Comparison of ENCODE assay signal across 12 cellular contexts in genomic region chr10:35498693-35499092, GRCh38.
A peak's percentile ranks its signal among the peaks of the same experiment; 100 is the strongest.
DNase-seq lines count a peak whose midpoint lies in the region; ATAC-seq and TF ChIP-seq lines count a peak whose summit lies in the region.
"Had no signal": no experiment of that assay in that cellular context is flagged by ENCODE, and none has a peak within 500 bp of the region (broad histone marks: within the 10 kb centered on the region; RNA-seq: fewer than 3 reads in every experiment).

No MANE protein-coding gene starts in this region.

- TF ChIP-seq CTCF in GM13977 (IDR thresholded peaks at IDR 0.05; ENCODE audit: extremely low read depth, insufficient read depth, missing control alignments): no peak

- no peaks in the 10 kb centered on the region for H3K9me3 ChIP-seq in T-helper 17 cell (ENCODE audit: control insufficient read depth, low read length, poor library complexity, severe bottlenecking)

- ATAC-seq in GM21360 (IDR thresholded peaks at IDR 0.05; ENCODE audit: unreplicated experiment): peak; percentile 70
- ATAC-seq in HG02981 (IDR thresholded peaks at IDR 0.05; ENCODE audit: unreplicated experiment): peak; percentile 56
- ATAC-seq in T-helper 17 cell: peak; percentile 39

- H3K27ac Mint-ChIP-seq in T-helper 17 cell: peak overlapping the region; percentile 0

- peaks cover 44% of the 10 kb centered on the region for H3K4me1 Mint-ChIP-seq in T-helper 17 cell

- H3K27me3 Mint-ChIP-seq in T-helper 17 cell: no peaks in the 10 kb centered on the region

- H3K36me3 Mint-ChIP-seq in T-helper 17 cell (ENCODE audit: low read depth): peaks cover 2% of the 10 kb centered on the region

- DNase-seq in GM13977 (ENCODE audit: low spot score) (peak; percentile 41), T-helper 17 cell (no peak), NCI-H2081 treated with DMSO at 0.1 percent for 48 hours (lab: John Stamatoyannopoulos, UW) (no peak), glomerular visceral epithelial cell (ENCODE audit: extremely low spot score) (no peak), NCI-H748 (lab: John Stamatoyannopoulos, UW; ENCODE audit: unreplicated experiment) (no peak)
- DNase-seq in stimulated activated CD4-positive, alpha-beta T cell treated with anti-CD3 and anti-CD28 coated beads, Interleukin-12 subunit alpha, Interleukin-12 subunit beta, amount 100 ng/mL, for 4 hours: no peak
- DNase-seq: activated T-cell treated with anti-CD3 and anti-CD28 coated beads, Interleukin-2, amount 50 U/mL, for 48 hours; nucleus accumbens; stimulated activated CD4-positive, alpha-beta T cell treated with anti-CD3 and anti-CD28 coated beads, Interleukin-1b, Interleukin-23, amount 100 ng/mL, for 48 hours; substantia nigra had no signal

- in situ Hi-C loops in GM13977 (cut with MboI; ENCODE audit: low pct_unique_long_range_greater_than_20kb, low sequenced_read_pairs, unreplicated experiment): no loop called here

- no peak overlapping the region for H3K4me3 Mint-ChIP-seq in T-helper 17 cell
